Comparison of ENCODE assay signal across 8 cellular contexts in genomic region chr2:133674433-133675331, GRCh38.
DNase-seq lines count a peak whose midpoint lies in the region; ATAC-seq and TF ChIP-seq lines count a peak whose summit lies in the region.

No MANE protein-coding gene starts in this region.

- WGBS in gastroesophageal sphincter (ENCODE audit: low coverage in 1 of 2), 2 donors, result 9 to 16% methylated on average over 17 to 19 of the region's 21 CpGs

- ATAC-seq in gastroesophageal sphincter, result no peak
- no peak for ATAC-seq in activated CD4-positive, CD25-positive, alpha-beta regulatory T cell treated with anti-CD3 and anti-CD28 coated beads, Interleukin-2, amount 50 U/mL, for 24 hours
- no peak for ATAC-seq in GM21381 (IDR thresholded peaks at IDR 0.05; ENCODE audit: unreplicated experiment)

- no peak for TF ChIP-seq CTCF in gastroesophageal sphincter (IDR thresholded peaks at IDR 0.05)
- TF ChIP-seq CTCF in RWPE1 (conservative IDR thresholded peaks at IDR 0.05; ENCODE audit: low read depth), result no peak

- peak overlapping the region; percentile 29 to 33 for H3K4me3 ChIP-seq in gastroesophageal sphincter

- H3K9me3 ChIP-seq in gastroesophageal sphincter, result no peaks in the 10 kb centered on the region

- peak; percentile 67 for DNase-seq in HCEC 1CT
- DNase-seq in nucleus accumbens (lab: John Stamatoyannopoulos, UW), result peak in 53 of 56 donors; percentile 10 to 88 (median 68)
- DNase-seq in cortex of kidney (lab: John Stamatoyannopoulos, UW), result no peak
- no peak for DNase-seq in RWPE1 (ENCODE audit: low spot score)

- POLR2A ChIA-PET in RWPE1 (lab: Yijun Ruan, JAX; ENCODE audit: low non-redundant PET), result no interaction called here

- H3K27ac ChIP-seq in gastroesophageal sphincter (peak overlapping the region in 3 of 4 donors; percentile 44 to 56 (median 45)), RWPE1 (no peak overlapping the region)

- H3K4me1 ChIP-seq in gastroesophageal sphincter, result peaks cover 0 to 31% (median 13%) of the 10 kb centered on the region in 3 donors

- no peak for TF ChIP-seq EP300 in gastroesophageal sphincter (IDR thresholded peaks at IDR 0.05)

- H3K36me3 ChIP-seq in gastroesophageal sphincter, result no peaks in the 10 kb centered on the region

- no peak for TF ChIP-seq POLR2A in gastroesophageal sphincter (IDR thresholded peaks at IDR 0.05)

- CTCF ChIA-PET in RWPE1 (lab: Yijun Ruan, JAX), result interaction anchor here (0.8 kb wide), 1 partner anchor 28 kb away, joined by 3 read pairs; no protein-coding TSS in a partner anchor

- no peaks in the 10 kb centered on the region for H3K27me3 ChIP-seq in gastroesophageal sphincter

TF ChIP-seq in PFSK-1, 5 proteins besides CTCF, POLR2A, EP300 and RAD21:
- 0 out of 2 replicates have a peak, but pooled peaks have one; percentile 3 for TF ChIP-seq TAF1 (IDR thresholded peaks at IDR 0.05; ENCODE audit: borderline replicate concordance, insufficient read depth, low read length)
- 0 out of 2 replicates have a peak, but pooled peaks have one; percentile 18 for TF ChIP-seq POLR2AphosphoS5 (IDR thresholded peaks at IDR 0.05; ENCODE audit: low read depth, low read length)
- no peak for TF ChIP-seq REST (IDR thresholded peaks at IDR 0.05; ENCODE audit: insufficient read depth in 1 of 2, low read depth in 2 of 2, low read length in 2 of 2)
- peak; percentile 88; the same call in 1 of the 2 replicates for TF ChIP-seq SIN3A (IDR thresholded peaks at IDR 0.05; ENCODE audit: borderline replicate concordance, insufficient read depth, low read length)
- no peak for TF ChIP-seq FOXP2 (optimal IDR thresholded peaks at IDR 0.05; ENCODE audit: borderline replicate concordance, extremely low read depth, extremely low read length, insufficient read depth)

Comparison
In these comparisons a context has a peak if more than half of its experiments do, and no peak if none do; other contexts are left out.
1. DNase-seq: peak in HCEC 1CT (single experiment) and nucleus accumbens (53 of 56); none in cortex of kidney (single experiment) and RWPE1 (single experiment).